Comparison of ENCODE assay signal across 8 cellular contexts in the genomic region with DNA sequence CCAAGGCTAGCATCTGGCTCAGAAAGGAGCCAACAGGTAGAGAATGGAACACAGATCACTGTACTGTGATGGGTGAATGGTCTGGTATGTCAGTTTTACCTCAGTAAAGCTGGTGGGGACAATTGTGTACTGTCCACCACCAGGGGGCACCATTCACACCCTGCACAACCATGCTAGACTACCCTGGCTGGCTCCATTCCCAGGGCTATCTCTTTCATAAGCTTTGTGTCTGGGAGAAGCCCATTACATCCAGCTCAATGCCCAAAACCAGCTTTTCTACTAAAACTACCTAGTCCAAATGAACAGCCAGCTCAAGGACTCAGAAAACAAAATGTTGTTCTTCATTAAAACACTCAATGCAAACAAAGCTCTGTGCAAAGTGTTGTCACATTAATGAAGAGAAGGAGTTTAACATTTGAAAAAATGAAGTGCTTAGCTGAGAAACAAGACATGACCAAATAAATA.
A peak's percentile ranks its signal among the peaks of the same experiment; 100 is the strongest.
DNase-seq lines count a peak whose midpoint lies in the region; ATAC-seq and TF ChIP-seq lines count a peak whose summit lies in the region.

No MANE protein-coding gene starts in this region.

- DNase-seq in GM06990 (ENCODE audit: extremely low read depth, insufficient read length) (no peak), HCEC 1CT (peak; percentile 82), RWPE1 (ENCODE audit: low spot score) (peak; percentile 70), ecto neural progenitor cell (ENCODE audit: low spot score) (peak; percentile 80), lower lobe of right lung (peak; percentile 82), thoracic aorta (ENCODE audit: low spot score) (peak; percentile 72)

- POLR2A ChIA-PET in RWPE1 (lab: Yijun Ruan, JAX; ENCODE audit: low non-redundant PET): no interaction called here

- H3K4me3 ChIP-seq in GM06990 (replicated peaks; ENCODE audit: low read depth, low read length): no peak overlapping the region
- H3K4me3 ChIP-seq in lower lobe of right lung: no peak overlapping the region
- H3K4me3 ChIP-seq in thoracic aorta: no peak overlapping the region

- H3K27me3 ChIP-seq in GM06990 (replicated peaks; ENCODE audit: control insufficient read depth, insufficient read depth, low read length): no peaks in the 10 kb centered on the region
- H3K27me3 ChIP-seq in lower lobe of right lung (ENCODE audit: low read depth): no peaks in the 10 kb centered on the region
- no peaks in the 10 kb centered on the region for H3K27me3 ChIP-seq in thoracic aorta (replicated peaks; ENCODE audit: insufficient read depth)

- H3K36me3 ChIP-seq in GM06990 (ENCODE audit: control insufficient read depth, insufficient read depth, low read length) (no peaks in the 10 kb centered on the region), lower lobe of right lung (no peaks in the 10 kb centered on the region), thoracic aorta (no peaks in the 10 kb centered on the region)

- CTCF ChIA-PET in RWPE1 (lab: Yijun Ruan, JAX): interaction anchor here (0.6 to 1.8 kb wide), 15 partner anchors 8 to 1460 kb away, joined by 3 to 12 read pairs (median 3); no protein-coding TSS in a partner anchor

- H3K4me1 ChIP-seq in lower lobe of right lung: peaks cover 20% of the 10 kb centered on the region
- no peaks in the 10 kb centered on the region for H3K4me1 ChIP-seq in thoracic aorta (ENCODE audit: control insufficient read depth in 1 of 2, low read depth in 2 of 2)

- intact Hi-C loops in lower lobe of right lung (cut with DNase I): no loop called here

- H3K27ac ChIP-seq in 22Rv1 (peak overlapping the region; percentile 19; the same call in 1 of the 2 replicates), RWPE1 (no peak overlapping the region), lower lobe of right lung (no peak overlapping the region), thoracic aorta (no peak overlapping the region)

- TF ChIP-seq CTCF in 22Rv1 (IDR thresholded peaks at IDR 0.05) (peak; percentile 100), GM06990 (IDR thresholded peaks at IDR 0.05; ENCODE audit: insufficient read depth, low read length, poor library complexity, severe bottlenecking) (peak; percentile 81), LNCAP (IDR thresholded peaks at IDR 0.05) (peak; percentile 98), RWPE1 (conservative IDR thresholded peaks at IDR 0.05; ENCODE audit: low read depth) (peak; percentile 61), lower lobe of right lung (IDR thresholded peaks at IDR 0.05) (peak; percentile 84), thoracic aorta (IDR thresholded peaks at IDR 0.05) (peak; percentile 82)

- H3K9me3 ChIP-seq in lower lobe of right lung: no peaks in the 10 kb centered on the region
- H3K9me3 ChIP-seq in thoracic aorta: no peaks in the 10 kb centered on the region

- ATAC-seq in lower lobe of right lung: peak; percentile 93
- peak; percentile 74 for ATAC-seq in thoracic aorta (ENCODE audit: insufficient number of reproducible peaks, low FRiP score, low read depth)
